ENCODE assay signal across 10 cellular contexts in genomic region chr12:104588048-104588942, GRCh38.
DNase-seq lines count a peak whose midpoint lies in the region; ATAC-seq and TF ChIP-seq lines count a peak whose summit lies in the region.
"Had no signal": no experiment of that assay in that cellular context is flagged by ENCODE, and none has a peak within 500 bp of the region (broad histone marks: within the 10 kb centered on the region; RNA-seq: fewer than 3 reads in every experiment).

No MANE protein-coding gene starts in this region.

- H3K27ac ChIP-seq in Panc1 (ENCODE audit: low read length), result no peak overlapping the region
- no peak overlapping the region for H3K27ac ChIP-seq in gastroesophageal sphincter

- DNase-seq in HAP-1 (ENCODE audit: low spot score in 2 of 2) (peak; percentile 14 to 16), Panc1 (ENCODE audit: low read depth, low spot score) (no peak), epithelial cell of proximal tubule (ENCODE audit: low read depth) (peak; percentile 79), SIG-M5 (lab: John Stamatoyannopoulos, UW) (no peak)
- DNase-seq: activated CD8-positive, alpha-beta memory T cell treated with anti-CD3 and anti-CD28 coated beads for 24 hours; NCI-H2171; stimulated activated naive CD4-positive, alpha-beta T cell treated with Interleukin-2 at 50 U/mL for 16 hours had no signal

- CTCF ChIA-PET in Panc1 (lab: Charles Lee), result no interaction called here

- no peak for TF ChIP-seq POLR2A in gastroesophageal sphincter (IDR thresholded peaks at IDR 0.05)

- ATAC-seq in Panc1 (peak; percentile 81), GM18873 (IDR thresholded peaks at IDR 0.05; ENCODE audit: low FRiP score, unreplicated experiment) (no peak), gastroesophageal sphincter (no peak)

- H3K27me3 ChIP-seq in HAP-1 (ENCODE audit: low read depth) (no peaks in the 10 kb centered on the region), Panc1 (ENCODE audit: control insufficient read depth, insufficient read depth, low read length) (no peaks in the 10 kb centered on the region), skeletal muscle satellite cell (ENCODE audit: control insufficient read depth, insufficient read depth, low read length) (no peaks in the 10 kb centered on the region), gastroesophageal sphincter (no peaks in the 10 kb centered on the region)

- in situ Hi-C loops in HAP-1 (cut with MboI; ENCODE audit: low sequenced_read_pairs) (no loop called here), Panc1 (cut with HindIII; ENCODE audit: low pct_unique_long_range_greater_than_20kb, low sequenced_read_pairs) (no loop called here)

- H3K9me3 ChIP-seq in HAP-1 (no peaks in the 10 kb centered on the region), Panc1 (ENCODE audit: control insufficient read depth, insufficient read depth, low read depth, low read length) (no peaks in the 10 kb centered on the region), skeletal muscle satellite cell (replicated peaks; ENCODE audit: low read length) (no peaks in the 10 kb centered on the region), gastroesophageal sphincter (no peaks in the 10 kb centered on the region)

- WGBS in gastroesophageal sphincter (ENCODE audit: low coverage in 1 of 2), 2 donors, result 83 to 100% methylated on average over 2 to 10 of the region's 11 CpGs

- intact Hi-C loops in Panc1 (cut with micrococcal nuclease; ENCODE audit: unreplicated experiment), result no loop called here

- H3K4me2 ChIP-seq in skeletal muscle satellite cell (ENCODE audit: low read length), result peak overlapping the region; percentile 60

- TF ChIP-seq EP300 in gastroesophageal sphincter (IDR thresholded peaks at IDR 0.05), result no peak

- H3K4me3 ChIP-seq in HAP-1 (no peak overlapping the region), Panc1 (ENCODE audit: low read depth in 2 of 2, low read length in 2 of 2) (no peak overlapping the region), epithelial cell of proximal tubule (ENCODE audit: low read depth, low read length) (no peak overlapping the region), skeletal muscle satellite cell (ENCODE audit: low read length) (peak overlapping the region; percentile 35), gastroesophageal sphincter (no peak overlapping the region)

- H3K4me1 ChIP-seq in HAP-1 (peaks cover 4% of the 10 kb centered on the region; the same call in 1 of the 2 replicates), Panc1 (ENCODE audit: control insufficient read depth, insufficient read depth, low read length) (no peaks in the 10 kb centered on the region), skeletal muscle satellite cell (ENCODE audit: control insufficient read depth, insufficient read depth, low read length) (peaks cover 14% of the 10 kb centered on the region), gastroesophageal sphincter (peaks cover 0 to 11% (median 0%) of the 10 kb centered on the region in 3 donors)

- no TSS peak for BruUV-seq in Panc1 (replicated peaks; lab: Mats Ljungman, UMichigan)

- TF ChIP-seq CTCF in Panc1 (IDR thresholded peaks at IDR 0.05), result no peak
- peak; percentile 3 for TF ChIP-seq CTCF in epithelial cell of proximal tubule (conservative IDR thresholded peaks at IDR 0.05; ENCODE audit: low read depth, low read length)
- TF ChIP-seq CTCF in gastroesophageal sphincter (IDR thresholded peaks at IDR 0.05), result no peak

- POLR2A ChIA-PET in Panc1 (lab: Charles Lee), result no interaction called here

- no peak overlapping the region for H3K9ac ChIP-seq in skeletal muscle satellite cell (ENCODE audit: low read depth, low read length)

- no peaks in the 10 kb centered on the region for H3K36me3 ChIP-seq in HAP-1 (replicated peaks)
- no peaks in the 10 kb centered on the region for H3K36me3 ChIP-seq in Panc1 (ENCODE audit: control insufficient read depth, insufficient read depth, low read length)
- H3K36me3 ChIP-seq in skeletal muscle satellite cell (ENCODE audit: insufficient read depth, low read length), result no peaks in the 10 kb centered on the region
- no peaks in the 10 kb centered on the region for H3K36me3 ChIP-seq in gastroesophageal sphincter

Comparison
In these comparisons a context has a peak if more than half of its experiments do, and no peak if none do; other contexts are left out.
1. DNase-seq: peak in HAP-1 (2 of 2) and epithelial cell of proximal tubule (single experiment); none in Panc1 (single experiment) and SIG-M5 (single experiment).